In the genomic region with DNA sequence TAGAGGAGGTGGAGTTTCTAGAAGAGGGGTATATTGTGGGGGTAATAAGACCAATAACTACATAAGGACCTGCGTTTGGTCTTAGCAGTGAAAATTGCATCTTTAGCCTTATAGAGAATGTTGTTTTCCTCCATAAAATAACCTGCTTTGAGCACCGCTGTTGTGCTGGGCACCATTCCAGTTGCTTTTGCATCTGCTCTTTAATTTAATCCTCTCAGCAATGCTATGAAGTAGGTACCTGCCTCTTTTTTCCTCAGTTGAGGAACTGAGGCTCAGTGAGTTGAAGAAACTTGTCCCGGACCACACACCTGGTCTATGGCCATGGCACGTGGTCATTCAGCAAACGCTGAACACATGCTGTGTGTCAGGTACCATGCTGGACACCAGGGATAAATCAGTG, we compare ENCODE assay signal across 23 cellular contexts.
A peak's percentile ranks its signal among the peaks of the same experiment; 100 is the strongest.
DNase-seq lines count a peak whose midpoint lies in the region; ATAC-seq and TF ChIP-seq lines count a peak whose summit lies in the region.
"Had no signal": no experiment of that assay in that cellular context is flagged by ENCODE, and none has a peak within 500 bp of the region (broad histone marks: within the 10 kb centered on the region; RNA-seq: fewer than 3 reads in every experiment).

No MANE protein-coding gene starts in this region.

- no peaks in the 10 kb centered on the region for H3K4me1 ChIP-seq in Caco-2
- H3K4me1 ChIP-seq in DND-41 (ENCODE audit: insufficient read depth, low read length), result peaks cover 95% of the 10 kb centered on the region
- H3K4me1 ChIP-seq in ovary (ENCODE audit: insufficient read depth), result peaks cover 18% of the 10 kb centered on the region
- no peaks in the 10 kb centered on the region for H3K4me1 ChIP-seq in breast epithelium

- H3K9me3 Mint-ChIP-seq in Caco-2 (ENCODE audit: unreplicated experiment), result no peaks in the 10 kb centered on the region
- no peaks in the 10 kb centered on the region for H3K9me3 Mint-ChIP-seq in activated T-helper 1 cell treated with anti-CD3 and anti-CD28 coated beads, Interleukin-12 subunit alpha, Interleukin-12 subunit beta, Interleukin-2, Interleukin-4 antibody, amounts not matched to agents 30 ng/mL and 10 ng/mL and 1 ng/mL, durations not matched to agents 14 hours and 24 hours and 36 hours
- H3K9me3 Mint-ChIP-seq: CD8-positive, alpha-beta T cell had no signal

- H3K4me2 ChIP-seq in DND-41 (ENCODE audit: insufficient read depth, low read length), result no peak overlapping the region

- intact Hi-C loops in Caco-2 (cut with micrococcal nuclease; ENCODE audit: unreplicated experiment) (no loop called here), posterior vena cava (cut with DNase I) (loop anchor here in 1 of 2 donors (10.0 kb wide), 1 partner anchor 100 kb away; no protein-coding TSS in a partner anchor), ovary (cut with DNase I) (no loop called here), breast epithelium (cut with DNase I; ENCODE audit: low total_unique reads) (no loop called here)
- intact Hi-C loops in activated T-helper 1 cell treated with anti-CD3 and anti-CD28 coated beads, Interleukin-12 subunit alpha, Interleukin-12 subunit beta, Interleukin-2, Interleukin-4 antibody, amounts not matched to agents 30 ng/mL and 10 ng/mL and 1 ng/mL, durations not matched to agents 14 hours and 24 hours and 36 hours (cut with micrococcal nuclease), result no loop called here

- 0 out of 2 replicates have a peak, but pooled peaks cover 3% of the 10 kb centered on the region for H4K20me1 ChIP-seq in DND-41 (ENCODE audit: insufficient read depth, low read length)

- H2AFZ ChIP-seq in DND-41 (ENCODE audit: low read depth, low read length), result no peak overlapping the region

- no peaks in the 10 kb centered on the region for H3K27me3 Mint-ChIP-seq in Caco-2 (ENCODE audit: insufficient read depth, unreplicated experiment)
- H3K27me3 Mint-ChIP-seq in activated T-helper 1 cell treated with anti-CD3 and anti-CD28 coated beads, Interleukin-12 subunit alpha, Interleukin-12 subunit beta, Interleukin-2, Interleukin-4 antibody, amounts not matched to agents 30 ng/mL and 10 ng/mL and 1 ng/mL, durations not matched to agents 14 hours and 24 hours and 36 hours (ENCODE audit: insufficient read depth), result no peaks in the 10 kb centered on the region

- peaks cover under 1% of the 10 kb centered on the region for H3K4me1 Mint-ChIP-seq in Caco-2 (ENCODE audit: low read depth, unreplicated experiment)
- H3K4me1 Mint-ChIP-seq in activated T-helper 1 cell treated with anti-CD3 and anti-CD28 coated beads, Interleukin-12 subunit alpha, Interleukin-12 subunit beta, Interleukin-2, Interleukin-4 antibody, amounts not matched to agents 30 ng/mL and 10 ng/mL and 1 ng/mL, durations not matched to agents 14 hours and 24 hours and 36 hours (ENCODE audit: low read depth), result peaks cover 18% of the 10 kb centered on the region

- H3K27ac ChIP-seq in DND-41 (ENCODE audit: low read length) (peak overlapping the region; percentile 91), ovary (no peak overlapping the region), breast epithelium (no peak overlapping the region)
- H3K27ac ChIP-seq: HL-60, RWPE1 had no signal

- H3K4me3 ChIP-seq in Caco-2 (ENCODE audit: low read depth, low read length) (no peak overlapping the region), DND-41 (ENCODE audit: low read depth in 1 of 2, low read length in 2 of 2) (no peak overlapping the region), ovary (no peak overlapping the region), breast epithelium (no peak overlapping the region)

- H3K9me3 ChIP-seq in Caco-2 (no peaks in the 10 kb centered on the region), DND-41 (ENCODE audit: insufficient read depth, low read length, severe bottlenecking) (no peaks in the 10 kb centered on the region), ovary (no peaks in the 10 kb centered on the region), breast epithelium (no peaks in the 10 kb centered on the region)

- TF ChIP-seq CTCF in Caco-2 (IDR thresholded peaks at IDR 0.05; ENCODE audit: insufficient read depth in 1 of 2, low read depth in 1 of 2, low read length in 1 of 2, severe bottlenecking in 1 of 2, unreplicated experiment in 1 of 2) (no peak), DND-41 (IDR thresholded peaks at IDR 0.05; ENCODE audit: borderline replicate concordance, extremely low read depth, low read length, poor library complexity, severe bottlenecking) (no peak), ovary (IDR thresholded peaks at IDR 0.05) (no peak), breast epithelium (IDR thresholded peaks at IDR 0.05) (no peak)

- no peak for TF ChIP-seq EP300 in ovary (IDR thresholded peaks at IDR 0.05)

- CTCF ChIA-PET in Caco-2 (lab: Charles Lee), result no interaction called here

- POLR2A ChIA-PET in Caco-2 (lab: Charles Lee), result no interaction called here

- BruUV-seq in Caco-2 (replicated peaks; lab: Mats Ljungman, UMichigan), result no TSS peak

- no peak overlapping the region for H3K9ac ChIP-seq in DND-41 (ENCODE audit: low read depth, low read length)

- H3K36me3 Mint-ChIP-seq in Caco-2 (ENCODE audit: insufficient read depth, unreplicated experiment), result peaks cover 39% of the 10 kb centered on the region
- H3K36me3 Mint-ChIP-seq in activated T-helper 1 cell treated with anti-CD3 and anti-CD28 coated beads, Interleukin-12 subunit alpha, Interleukin-12 subunit beta, Interleukin-2, Interleukin-4 antibody, amounts not matched to agents 30 ng/mL and 10 ng/mL and 1 ng/mL, durations not matched to agents 14 hours and 24 hours and 36 hours (ENCODE audit: low read depth), result peaks cover 6% of the 10 kb centered on the region

- H3K27ac Mint-ChIP-seq in Caco-2 (ENCODE audit: unreplicated experiment), result peak overlapping the region; percentile 4
- peak overlapping the region; percentile 34 for H3K27ac Mint-ChIP-seq in activated T-helper 1 cell treated with anti-CD3 and anti-CD28 coated beads, Interleukin-12 subunit alpha, Interleukin-12 subunit beta, Interleukin-2, Interleukin-4 antibody, amounts not matched to agents 30 ng/mL and 10 ng/mL and 1 ng/mL, durations not matched to agents 14 hours and 24 hours and 36 hours
- H3K27ac Mint-ChIP-seq: CD8-positive, alpha-beta T cell had no signal

- no peak for ATAC-seq in DND-41 (ENCODE audit: insufficient read depth, low read depth)
- ATAC-seq: CD8-positive, alpha-beta T cell; HCT116; Panc1 had no signal

- 81 to 90% (median 84%) methylated on average over 5 of the region's 5 CpGs for WGBS in ovary, 3 donors

- no peak for DNase-seq in Caco-2
- no peak for DNase-seq in DND-41
- DNase-seq in activated T-helper 1 cell treated with anti-CD3 and anti-CD28 coated beads, Interleukin-12 subunit alpha, Interleukin-12 subunit beta, Interleukin-2, Interleukin-4 antibody, amounts not matched to agents 30 ng/mL and 10 ng/mL and 1 ng/mL, durations not matched to agents 14 hours and 24 hours and 36 hours (ENCODE audit: low spot score), result no peak
- peak; percentile 13 for DNase-seq in posterior vena cava (ENCODE audit: low spot score)
- DNase-seq in GDM1 (lab: John Stamatoyannopoulos, UW), result no peak
- DNase-seq in ovary, result no peak
- DNase-seq in breast epithelium (ENCODE audit: low spot score in 2 of 2), result no peak
- DNase-seq: C1 segment of cervical spinal cord; CD8-positive, alpha-beta T cell; DMS 273 treated with DMSO at 0.1 percent for 48 hours; DMS79; Kasumi-1; NCI-H1092 treated with DMSO at 0.1 percent for 48 hours; NCI-H1436; NCI-H1930; NCI-H2107; NCI-H524; NCI-H774; SHP77 had no signal

- no peak overlapping the region for H3K4me3 Mint-ChIP-seq in Caco-2 (ENCODE audit: unreplicated experiment)
- no peak overlapping the region for H3K4me3 Mint-ChIP-seq in activated T-helper 1 cell treated with anti-CD3 and anti-CD28 coated beads, Interleukin-12 subunit alpha, Interleukin-12 subunit beta, Interleukin-2, Interleukin-4 antibody, amounts not matched to agents 30 ng/mL and 10 ng/mL and 1 ng/mL, durations not matched to agents 14 hours and 24 hours and 36 hours
- H3K4me3 Mint-ChIP-seq: CD8-positive, alpha-beta T cell had no signal

- no peaks in the 10 kb centered on the region for H3K27me3 ChIP-seq in Caco-2 (replicated peaks; ENCODE audit: control insufficient read depth, insufficient read depth, low read length)
- H3K27me3 ChIP-seq in DND-41 (ENCODE audit: insufficient read depth, low read length, poor library complexity), result no peaks in the 10 kb centered on the region
- H3K27me3 ChIP-seq in ovary, result no peaks in the 10 kb centered on the region
- H3K27me3 ChIP-seq in breast epithelium, result no peaks in the 10 kb centered on the region

- H3K79me2 ChIP-seq in DND-41 (ENCODE audit: insufficient read depth, low read length), result peaks cover 96% of the 10 kb centered on the region

- no peak for TF ChIP-seq POLR2A in ovary (IDR thresholded peaks at IDR 0.05)
- no peak for TF ChIP-seq POLR2A in breast epithelium (IDR thresholded peaks at IDR 0.05)

- H3K36me3 ChIP-seq in Caco-2 (ENCODE audit: control insufficient read depth, insufficient read depth, low read length) (no peaks in the 10 kb centered on the region), DND-41 (ENCODE audit: insufficient read depth, low read length) (peaks cover 83% of the 10 kb centered on the region), ovary (no peaks in the 10 kb centered on the region), breast epithelium (no peaks in the 10 kb centered on the region)
